ENCODE assay signal across 17 cellular contexts in the genomic region with DNA sequence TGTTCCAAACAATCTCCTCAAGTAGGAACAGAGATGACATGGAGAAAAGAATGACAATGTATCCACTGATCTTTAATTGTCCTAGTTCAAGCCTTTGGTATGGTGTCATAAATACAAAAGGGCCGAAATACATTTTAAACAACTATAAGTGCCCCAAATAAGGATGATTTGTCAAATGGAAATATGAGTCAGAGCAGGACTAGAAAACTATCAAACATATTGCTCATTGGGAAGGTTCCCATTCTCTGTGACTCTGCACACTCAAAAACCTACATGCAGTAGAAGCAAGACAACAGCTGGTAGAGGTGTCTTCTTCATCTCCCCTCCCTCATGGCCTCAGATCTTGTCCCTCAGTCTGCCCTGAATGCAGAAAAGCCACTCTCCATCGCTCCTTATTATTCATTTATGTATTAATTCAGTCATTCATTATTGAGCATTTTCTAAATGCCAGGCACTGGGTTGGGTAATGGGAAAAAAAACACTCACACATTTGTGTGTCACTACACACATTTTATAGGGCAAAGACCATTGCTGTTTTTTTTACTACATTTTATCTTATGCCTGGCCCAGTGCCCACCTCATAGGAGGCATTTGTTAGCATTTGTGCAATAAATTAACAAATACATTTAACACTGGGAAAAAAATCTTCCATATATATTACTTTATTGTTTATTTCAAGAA. TPM values are rescaled to one million over a fixed set of nuclear protein-coding genes. Genes with fewer than 3 reads are reported as not detected.
DNase-seq lines count a peak whose midpoint lies in the region; ATAC-seq lines count a peak whose summit lies in the region.
"Had no signal": no experiment of that assay in that cellular context is flagged by ENCODE, and none has a peak within 500 bp of the region (broad histone marks: within the 10 kb centered on the region; RNA-seq: fewer than 3 reads in every experiment).

No MANE protein-coding gene starts in this region.

- peak; percentile 40 for ATAC-seq in activated naive CD8-positive, alpha-beta T cell treated with anti-CD3 and anti-CD28 coated beads, Interleukin-2, amount 50 U/mL, for 24 hours
- ATAC-seq in HG02798 (IDR thresholded peaks at IDR 0.05; ENCODE audit: poor library complexity, unreplicated experiment), result peak; percentile 26
- peak; percentile 52 for ATAC-seq in activated T-helper 17 cell treated with anti-CD3 and anti-CD28 coated beads, Interleukin-2, amount 50 U/mL, for 72 hours (replicated peaks)
- peak; percentile 53 for ATAC-seq in stimulated activated effector memory CD8-positive, alpha-beta T cell treated with anti-CD3 and anti-CD28 coated beads, Interleukin-12 subunit alpha, Interleukin-12 subunit beta, amount 100 ng/mL, for 72 hours
- no peak for ATAC-seq in HG03039 (IDR thresholded peaks at IDR 0.05; ENCODE audit: unreplicated experiment)
- ATAC-seq: CD8-positive, alpha-beta T cell had no signal

- H3K4me1 Mint-ChIP-seq in activated naive CD8-positive, alpha-beta T cell treated with anti-CD3 and anti-CD28 coated beads, Interleukin-2, amount 50 U/mL, for 24 hours, result peaks cover 16% of the 10 kb centered on the region
- H3K4me1 Mint-ChIP-seq in activated naive CD8-positive, alpha-beta T cell treated with anti-CD3 and anti-CD28 coated beads for 36 hours, result peaks cover 2% of the 10 kb centered on the region
- H3K4me1 Mint-ChIP-seq in activated T-helper 17 cell treated with anti-CD3 and anti-CD28 coated beads, Interleukin-2, amount 50 U/mL, for 72 hours, result peaks cover 16% of the 10 kb centered on the region
- no peaks in the 10 kb centered on the region for H3K4me1 Mint-ChIP-seq in stimulated activated effector memory CD8-positive, alpha-beta T cell treated with anti-CD3 and anti-CD28 coated beads, Interleukin-12 subunit alpha, Interleukin-12 subunit beta, amount 100 ng/mL, for 72 hours
- H3K4me1 Mint-ChIP-seq: IgD-negative memory B cell had no signal

- peaks cover 4% of the 10 kb centered on the region for H3K9me3 Mint-ChIP-seq in activated naive CD8-positive, alpha-beta T cell treated with anti-CD3 and anti-CD28 coated beads, Interleukin-2, amount 50 U/mL, for 24 hours
- H3K9me3 Mint-ChIP-seq in activated naive CD8-positive, alpha-beta T cell treated with anti-CD3 and anti-CD28 coated beads for 36 hours, result no peaks in the 10 kb centered on the region
- no peaks in the 10 kb centered on the region for H3K9me3 Mint-ChIP-seq in activated T-helper 17 cell treated with anti-CD3 and anti-CD28 coated beads, Interleukin-2, amount 50 U/mL, for 72 hours
- peaks cover 12% of the 10 kb centered on the region for H3K9me3 Mint-ChIP-seq in stimulated activated effector memory CD8-positive, alpha-beta T cell treated with anti-CD3 and anti-CD28 coated beads, Interleukin-12 subunit alpha, Interleukin-12 subunit beta, amount 100 ng/mL, for 72 hours
- H3K9me3 Mint-ChIP-seq: CD8-positive, alpha-beta T cell; nephron progenitor cell had no signal

- no peak overlapping the region for H3K4me3 Mint-ChIP-seq in activated naive CD8-positive, alpha-beta T cell treated with anti-CD3 and anti-CD28 coated beads, Interleukin-2, amount 50 U/mL, for 24 hours
- no peak overlapping the region for H3K4me3 Mint-ChIP-seq in activated naive CD8-positive, alpha-beta T cell treated with anti-CD3 and anti-CD28 coated beads for 36 hours
- H3K4me3 Mint-ChIP-seq in activated T-helper 17 cell treated with anti-CD3 and anti-CD28 coated beads, Interleukin-2, amount 50 U/mL, for 72 hours, result peak overlapping the region; percentile 35
- no peak overlapping the region for H3K4me3 Mint-ChIP-seq in stimulated activated effector memory CD8-positive, alpha-beta T cell treated with anti-CD3 and anti-CD28 coated beads, Interleukin-12 subunit alpha, Interleukin-12 subunit beta, amount 100 ng/mL, for 72 hours
- H3K4me3 Mint-ChIP-seq: CD8-positive, alpha-beta T cell; IgD-negative memory B cell; nephron progenitor cell had no signal

- no peaks in the 10 kb centered on the region for H3K36me3 Mint-ChIP-seq in activated naive CD8-positive, alpha-beta T cell treated with anti-CD3 and anti-CD28 coated beads, Interleukin-2, amount 50 U/mL, for 24 hours (ENCODE audit: low read depth)
- H3K36me3 Mint-ChIP-seq in activated naive CD8-positive, alpha-beta T cell treated with anti-CD3 and anti-CD28 coated beads for 36 hours, result no peaks in the 10 kb centered on the region
- H3K36me3 Mint-ChIP-seq in activated T-helper 17 cell treated with anti-CD3 and anti-CD28 coated beads, Interleukin-2, amount 50 U/mL, for 72 hours (ENCODE audit: low read depth), result no peaks in the 10 kb centered on the region
- no peaks in the 10 kb centered on the region for H3K36me3 Mint-ChIP-seq in stimulated activated effector memory CD8-positive, alpha-beta T cell treated with anti-CD3 and anti-CD28 coated beads, Interleukin-12 subunit alpha, Interleukin-12 subunit beta, amount 100 ng/mL, for 72 hours
- H3K36me3 Mint-ChIP-seq: CD8-positive, alpha-beta T cell; IgD-negative memory B cell had no signal

- no peak for DNase-seq in activated naive CD8-positive, alpha-beta T cell treated with anti-CD3 and anti-CD28 coated beads, Interleukin-2, amount 50 U/mL, for 24 hours
- no peak for DNase-seq in activated naive CD8-positive, alpha-beta T cell treated with anti-CD3 and anti-CD28 coated beads for 36 hours
- DNase-seq in stimulated activated effector memory CD8-positive, alpha-beta T cell treated with anti-CD3 and anti-CD28 coated beads, Interleukin-12 subunit alpha, Interleukin-12 subunit beta, amount 100 ng/mL, for 72 hours (ENCODE audit: low spot score in 2 of 2), result no peak
- DNase-seq in activated CD4-positive, CD25-positive, alpha-beta regulatory T cell (lab: John Stamatoyannopoulos, UW), result no peak
- no peak for DNase-seq in SKM-1 treated with dmso at 0.1 percent for 144 hours (lab: John Stamatoyannopoulos, UW; ENCODE audit: unreplicated experiment)
- DNase-seq: CD8-positive, alpha-beta T cell; nephron progenitor cell; Right ventricle myocardium superior; stimulated activated CD4-positive, alpha-beta T cell treated with anti-CD3 and anti-CD28 coated beads, Interleukin-4, amount 100 ng/mL, for 1 hour had no signal

- peaks cover 3% of the 10 kb centered on the region for H3K27me3 Mint-ChIP-seq in activated naive CD8-positive, alpha-beta T cell treated with anti-CD3 and anti-CD28 coated beads, Interleukin-2, amount 50 U/mL, for 24 hours
- H3K27me3 Mint-ChIP-seq in activated naive CD8-positive, alpha-beta T cell treated with anti-CD3 and anti-CD28 coated beads for 36 hours, result peaks cover 6% of the 10 kb centered on the region
- H3K27me3 Mint-ChIP-seq in activated T-helper 17 cell treated with anti-CD3 and anti-CD28 coated beads, Interleukin-2, amount 50 U/mL, for 72 hours, result peaks cover 4% of the 10 kb centered on the region
- H3K27me3 Mint-ChIP-seq: IgD-negative memory B cell had no signal

- H3K27ac Mint-ChIP-seq in activated naive CD8-positive, alpha-beta T cell treated with anti-CD3 and anti-CD28 coated beads, Interleukin-2, amount 50 U/mL, for 24 hours, result peak overlapping the region; percentile 78
- H3K27ac Mint-ChIP-seq in activated naive CD8-positive, alpha-beta T cell treated with anti-CD3 and anti-CD28 coated beads for 36 hours, result no peak overlapping the region
- peak overlapping the region; percentile 94 for H3K27ac Mint-ChIP-seq in activated T-helper 17 cell treated with anti-CD3 and anti-CD28 coated beads, Interleukin-2, amount 50 U/mL, for 72 hours
- peak overlapping the region; percentile 63 for H3K27ac Mint-ChIP-seq in stimulated activated effector memory CD8-positive, alpha-beta T cell treated with anti-CD3 and anti-CD28 coated beads, Interleukin-12 subunit alpha, Interleukin-12 subunit beta, amount 100 ng/mL, for 72 hours
- H3K27ac Mint-ChIP-seq: CD8-positive, alpha-beta T cell; IgD-negative memory B cell; nephron progenitor cell had no signal

RNA-seq across cellular contexts. Expression of a gene that starts 10.1 kb away (rescaled TPM):
- not detected for total RNA-seq in activated naive CD8-positive, alpha-beta T cell treated with anti-CD3 and anti-CD28 coated beads for 36 hours
- total RNA-seq in activated T-helper 17 cell treated with anti-CD3 and anti-CD28 coated beads, Interleukin-2, amount 50 U/mL, for 72 hours, result under 1 TPM in 1 of 2 donors, not detected in 1; 0.56 TPM
- total RNA-seq: ascending aorta; CD8-positive, alpha-beta T cell; Daoy; fibroblast of villous mesenchyme; posterior vena cava; Right ventricle myocardium superior had no signal
